ENCODE assay signal across 17 cellular contexts in the genomic region with DNA sequence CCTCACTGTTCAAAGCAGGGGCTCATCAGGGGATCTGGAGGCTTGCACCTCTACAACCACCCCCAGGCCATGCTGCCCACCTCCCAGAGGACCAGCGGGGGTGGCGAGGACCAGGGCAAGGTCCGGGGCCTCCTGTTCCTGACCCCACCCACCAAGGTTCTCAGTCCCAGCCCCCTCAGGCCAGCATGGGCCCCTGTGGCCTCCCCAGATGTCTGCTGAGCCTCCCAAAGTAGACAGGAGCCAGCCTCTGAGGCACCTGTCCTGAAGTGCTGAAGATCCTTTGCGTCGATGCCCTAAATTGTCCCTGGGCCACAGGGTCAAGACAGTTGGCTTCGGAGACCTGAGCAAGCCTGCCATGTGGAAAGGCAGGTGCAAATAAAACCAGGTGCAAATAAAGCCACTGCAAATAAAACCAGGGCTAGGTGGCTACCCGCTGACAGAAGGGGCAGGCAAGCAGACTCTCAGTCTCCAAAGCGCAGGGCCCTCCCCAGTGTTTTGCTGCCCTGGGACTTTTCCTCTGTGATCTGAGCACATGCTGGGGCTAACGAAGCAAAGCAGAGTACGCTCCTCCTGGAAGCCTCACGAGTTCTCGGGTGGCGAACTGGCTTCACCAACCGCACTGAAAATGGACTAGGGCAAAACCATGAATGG. TPM values are rescaled to one million over a fixed set of nuclear protein-coding genes. Genes with fewer than 3 reads are reported as not detected.
DNase-seq lines count a peak whose midpoint lies in the region; ATAC-seq and TF ChIP-seq lines count a peak whose summit lies in the region.
"Had no signal": no experiment of that assay in that cellular context is flagged by ENCODE, and none has a peak within 500 bp of the region (broad histone marks: within the 10 kb centered on the region; RNA-seq: fewer than 3 reads in every experiment).

No MANE protein-coding gene starts in this region.

- TF ChIP-seq CTCF in osteoblast (IDR thresholded peaks at IDR 0.05; ENCODE audit: extremely low read depth, low read depth, low read length), result no peak

- H3K36me3 ChIP-seq in CD4-positive, CD25-positive, alpha-beta regulatory T cell (ENCODE audit: control insufficient read depth, insufficient read depth, low read length), result peaks cover 74% of the 10 kb centered on the region
- H3K36me3 ChIP-seq in SJCRH30 (peaks cover 60% of the 10 kb centered on the region), osteoblast (ENCODE audit: insufficient read depth, low read length) (peaks cover 67% of the 10 kb centered on the region)

- no peak overlapping the region for H3K4me3 ChIP-seq in CD4-positive, CD25-positive, alpha-beta regulatory T cell (ENCODE audit: low read depth, low read length)
- no peak overlapping the region for H3K4me3 ChIP-seq in SJCRH30
- no peak overlapping the region for H3K4me3 ChIP-seq in osteoblast (ENCODE audit: insufficient read depth, low read length)

- no peaks in the 10 kb centered on the region for H3K4me1 Mint-ChIP-seq in CD4-positive, CD25-positive, alpha-beta regulatory T cell
- H3K4me1 Mint-ChIP-seq: CD4-positive, alpha-beta memory T cell had no signal

- no peak overlapping the region for H3K27ac ChIP-seq in CD4-positive, CD25-positive, alpha-beta regulatory T cell (ENCODE audit: insufficient read depth, low read length, poor library complexity, severe bottlenecking)
- peak overlapping the region; percentile 57; the same call in 1 of the 2 replicates for H3K27ac ChIP-seq in SJCRH30
- no peak overlapping the region for H3K27ac ChIP-seq in osteoblast (ENCODE audit: low read depth, low read length)

- no peaks in the 10 kb centered on the region for H3K4me1 ChIP-seq in CD4-positive, CD25-positive, alpha-beta regulatory T cell (ENCODE audit: control insufficient read depth, insufficient read depth, low read length, poor library complexity, severe bottlenecking)
- peaks cover 20% of the 10 kb centered on the region for H3K4me1 ChIP-seq in SJCRH30
- no peaks in the 10 kb centered on the region for H3K4me1 ChIP-seq in osteoblast (ENCODE audit: insufficient read depth, low read length)

- H3K79me2 ChIP-seq in osteoblast (ENCODE audit: insufficient read depth, low read length), result no peaks in the 10 kb centered on the region

- peaks cover 11% of the 10 kb centered on the region for H4K20me1 ChIP-seq in osteoblast (ENCODE audit: insufficient read depth, low read length)

- no peaks in the 10 kb centered on the region for H3K27me3 Mint-ChIP-seq in CD4-positive, CD25-positive, alpha-beta regulatory T cell
- H3K27me3 Mint-ChIP-seq: B cell; CD4-positive, alpha-beta memory T cell had no signal

- H3K27me3 ChIP-seq in CD4-positive, CD25-positive, alpha-beta regulatory T cell (ENCODE audit: control insufficient read depth, insufficient read depth, low read length), result no peaks in the 10 kb centered on the region
- H3K27me3 ChIP-seq in SJCRH30 (no peaks in the 10 kb centered on the region), osteoblast (ENCODE audit: insufficient read depth, low read length) (no peaks in the 10 kb centered on the region)

- no peaks in the 10 kb centered on the region for H3K9me3 Mint-ChIP-seq in CD4-positive, CD25-positive, alpha-beta regulatory T cell
- H3K9me3 Mint-ChIP-seq: CD4-positive, alpha-beta memory T cell; HFFc6 had no signal

- H2AFZ ChIP-seq in osteoblast (ENCODE audit: low read length), result no peak overlapping the region

- no peak for ATAC-seq in CD4-positive, CD25-positive, alpha-beta regulatory T cell (ENCODE audit: low read depth in 2 of 2)
- ATAC-seq in HG02938 (IDR thresholded peaks at IDR 0.05; ENCODE audit: unreplicated experiment) (no peak), HG03432 (IDR thresholded peaks at IDR 0.05; ENCODE audit: unreplicated experiment) (no peak)

- H3K9me3 ChIP-seq in CD4-positive, CD25-positive, alpha-beta regulatory T cell (ENCODE audit: control insufficient read depth in 2 of 2, low read length in 2 of 2), result no peaks in the 10 kb centered on the region
- no peaks in the 10 kb centered on the region for H3K9me3 ChIP-seq in SJCRH30 (replicated peaks)
- H3K9me3 ChIP-seq in osteoblast (ENCODE audit: low read depth, low read length), result no peaks in the 10 kb centered on the region

- no peak for DNase-seq in CD4-positive, CD25-positive, alpha-beta regulatory T cell
- DNase-seq in DMS53 treated with DMSO at 0.1 percent for 48 hours (lab: John Stamatoyannopoulos, UW; ENCODE audit: unreplicated experiment) (peak; percentile 58), SJCRH30 (no peak), osteoblast (ENCODE audit: insufficient read length, low spot score, missing footprints) (peak; percentile 58), NCI-H187 treated with DMSO at 0.1 percent for 48 hours (lab: John Stamatoyannopoulos, UW) (no peak)
- DNase-seq: ACHN; CD4-positive, alpha-beta memory T cell; EL; HFFc6; Karpas-422; NCI-H1436; NK-92 treated with Interleukin-12 subunit alpha and Interleukin-12 subunit beta, amount 100 ng/mL, for 24 hours; OCI-M1; RPMI8226 had no signal

- H3K4me3 Mint-ChIP-seq in CD4-positive, CD25-positive, alpha-beta regulatory T cell, result no peak overlapping the region
- H3K4me3 Mint-ChIP-seq: B cell; CD4-positive, alpha-beta memory T cell; HFFc6 had no signal

- H3K36me3 Mint-ChIP-seq in CD4-positive, CD25-positive, alpha-beta regulatory T cell, result peaks cover 26% of the 10 kb centered on the region

- H3K27ac Mint-ChIP-seq in CD4-positive, CD25-positive, alpha-beta regulatory T cell, result peak overlapping the region in 2 of 3 donors; percentile 38 to 80
- H3K27ac Mint-ChIP-seq: B cell; CD4-positive, alpha-beta memory T cell; HFFc6 had no signal

- no peak overlapping the region for H3K4me2 ChIP-seq in osteoblast (ENCODE audit: insufficient read depth, low read length)

RNA-seq across cellular contexts. Expression of a gene that starts 22.4 kb away (rescaled TPM):
- total RNA-seq in CD4-positive, CD25-positive, alpha-beta regulatory T cell, result 28.8 TPM
- polyA plus RNA-seq in CD4-positive, CD25-positive, alpha-beta regulatory T cell, result 10 to 100 TPM; 27.1 to 31.0 (median 29.3) TPM
- total RNA-seq in SJCRH30 (2014; rRNA removed; shearing (Covaris generic)), result 47.2 and 47.5 TPM in 2 replicates
- 90.5 and 91.6 TPM in 2 replicates for total RNA-seq in osteoblast

Comparison
In these comparisons a context has a peak if more than half of its experiments do, and no peak if none do; other contexts are left out.
1. DNase-seq: peak in DMS53 treated with DMSO at 0.1 percent for 48 hours (single experiment) and osteoblast (single experiment); none in CD4-positive, CD25-positive, alpha-beta regulatory T cell (0 of 3), SJCRH30 (0 of 2) and NCI-H187 treated with DMSO at 0.1 percent for 48 hours (single experiment).